15 cellular contexts compared by ENCODE assay signal in the genomic region with DNA sequence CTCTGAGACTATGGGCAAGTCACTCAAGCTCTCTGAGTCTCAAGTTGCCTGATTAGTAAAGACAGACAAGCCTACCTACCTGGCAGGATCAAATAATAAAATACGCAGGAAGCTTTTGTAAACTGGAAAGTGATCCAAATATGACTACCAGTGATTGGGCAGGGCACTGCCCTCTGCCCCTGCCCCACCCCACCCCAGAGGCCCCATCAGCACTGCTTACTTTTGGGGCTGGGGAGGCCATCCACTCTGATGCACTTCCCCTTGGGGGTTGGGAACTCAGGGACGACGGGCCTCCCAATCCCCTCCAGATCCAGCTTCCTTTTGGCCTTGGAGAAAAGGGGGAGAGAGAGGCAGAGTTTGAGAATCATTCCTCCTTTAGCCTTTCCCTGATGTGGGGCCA. TPM values are rescaled to one million over a fixed set of nuclear protein-coding genes. Genes with fewer than 3 reads are reported as not detected.
DNase-seq lines count a peak whose midpoint lies in the region; ATAC-seq and TF ChIP-seq lines count a peak whose summit lies in the region.
"Had no signal": no experiment of that assay in that cellular context is flagged by ENCODE, and none has a peak within 500 bp of the region (broad histone marks: within the 10 kb centered on the region; RNA-seq: fewer than 3 reads in every experiment).

No MANE protein-coding gene starts in this region.

- peak overlapping the region; percentile 94 for H3K4me2 ChIP-seq in BLaER1

- H3K4me1 Mint-ChIP-seq in IgD-negative memory B cell: peaks cover 59 to 65% (median 62%) of the 10 kb centered on the region in 3 donors
- H3K4me1 Mint-ChIP-seq in activated T-helper 1 cell treated with anti-CD3 and anti-CD28 coated beads, Interleukin-12 subunit alpha, Interleukin-12 subunit beta, Interleukin-2, Interleukin-4 antibody, amounts not matched to agents 30 ng/mL and 10 ng/mL and 1 ng/mL, durations not matched to agents 14 hours and 24 hours and 36 hours (ENCODE audit: low read depth): peaks cover 60% of the 10 kb centered on the region

- H4K20me1 ChIP-seq in BLaER1: peaks cover 57% of the 10 kb centered on the region

- H3K27ac Mint-ChIP-seq in IgD-negative memory B cell: peak overlapping the region in 2 of 3 donors; percentile 84 to 87
- peak overlapping the region; percentile 68 for H3K27ac Mint-ChIP-seq in activated T-helper 1 cell treated with anti-CD3 and anti-CD28 coated beads, Interleukin-12 subunit alpha, Interleukin-12 subunit beta, Interleukin-2, Interleukin-4 antibody, amounts not matched to agents 30 ng/mL and 10 ng/mL and 1 ng/mL, durations not matched to agents 14 hours and 24 hours and 36 hours

- H3K36me3 ChIP-seq in BLaER1 (peaks cover 72% of the 10 kb centered on the region), neutrophil (no peaks in the 10 kb centered on the region), brain microvascular endothelial cell (replicated peaks) (no peaks in the 10 kb centered on the region)
- H3K36me3 ChIP-seq: ovary had no signal

- TF ChIP-seq CTCF in neutrophil (IDR thresholded peaks at IDR 0.05) (no peak), brain microvascular endothelial cell (IDR thresholded peaks at IDR 0.05; ENCODE audit: low read depth, low read length, missing control alignments) (no peak)

- peaks cover 89% of the 10 kb centered on the region for H3K4me1 ChIP-seq in BLaER1
- peaks cover 76 to 86% of the 10 kb centered on the region in 2 experiments for H3K4me1 ChIP-seq in neutrophil (ENCODE audit: control insufficient read depth in 1 of 2, insufficient read depth in 1 of 2, low read depth in 1 of 2, low read length in 1 of 2)

- no peak for ATAC-seq in HG03097 (IDR thresholded peaks at IDR 0.05; ENCODE audit: low FRiP score, unreplicated experiment)
- ATAC-seq: body of pancreas, heart right ventricle had no signal

- no peaks in the 10 kb centered on the region for H3K27me3 ChIP-seq in BLaER1
- no peaks in the 10 kb centered on the region for H3K27me3 ChIP-seq in neutrophil
- no peaks in the 10 kb centered on the region for H3K27me3 ChIP-seq in brain microvascular endothelial cell (replicated peaks)
- H3K27me3 ChIP-seq: body of pancreas, ovary had no signal

- in situ Hi-C loops in brain microvascular endothelial cell (cut with HindIII; ENCODE audit: low pct_ligation_motif_present, low sequenced_read_pairs): loop anchor here (25.0 kb wide), 1 partner anchor 112 kb away; the partner anchor contains the start of gene TCEA3

- H3K9me3 ChIP-seq in BLaER1: no peaks in the 10 kb centered on the region
- H3K9me3 ChIP-seq in neutrophil: no peaks in the 10 kb centered on the region
- H3K9me3 ChIP-seq: body of pancreas, heart right ventricle, ovary had no signal

- peak overlapping the region; percentile 99 for H3K9ac ChIP-seq in BLaER1

- H3K27me3 Mint-ChIP-seq in IgD-negative memory B cell: no peaks in the 10 kb centered on the region
- H3K27me3 Mint-ChIP-seq in activated T-helper 1 cell treated with anti-CD3 and anti-CD28 coated beads, Interleukin-12 subunit alpha, Interleukin-12 subunit beta, Interleukin-2, Interleukin-4 antibody, amounts not matched to agents 30 ng/mL and 10 ng/mL and 1 ng/mL, durations not matched to agents 14 hours and 24 hours and 36 hours (ENCODE audit: insufficient read depth): no peaks in the 10 kb centered on the region

- H3K4me3 ChIP-seq in BLaER1 (peak overlapping the region; percentile 52), neutrophil (ENCODE audit: low read depth in 1 of 2, low read length in 1 of 2) (peak overlapping the region; percentile 13 to 34), brain microvascular endothelial cell (ENCODE audit: low read depth, low read length) (no peak overlapping the region)
- H3K4me3 ChIP-seq: body of pancreas, heart right ventricle, ovary had no signal

- no peaks in the 10 kb centered on the region for H3K9me3 Mint-ChIP-seq in IgD-negative memory B cell
- no peaks in the 10 kb centered on the region for H3K9me3 Mint-ChIP-seq in activated T-helper 1 cell treated with anti-CD3 and anti-CD28 coated beads, Interleukin-12 subunit alpha, Interleukin-12 subunit beta, Interleukin-2, Interleukin-4 antibody, amounts not matched to agents 30 ng/mL and 10 ng/mL and 1 ng/mL, durations not matched to agents 14 hours and 24 hours and 36 hours

- intact Hi-C loops in activated T-helper 1 cell treated with anti-CD3 and anti-CD28 coated beads, Interleukin-12 subunit alpha, Interleukin-12 subunit beta, Interleukin-2, Interleukin-4 antibody, amounts not matched to agents 30 ng/mL and 10 ng/mL and 1 ng/mL, durations not matched to agents 14 hours and 24 hours and 36 hours (cut with micrococcal nuclease): loop anchor here (10.0 kb wide), 1 partner anchor 409 kb away; no protein-coding TSS in a partner anchor

- DNase-seq in activated T-helper 1 cell treated with anti-CD3 and anti-CD28 coated beads, Interleukin-12 subunit alpha, Interleukin-12 subunit beta, Interleukin-2, Interleukin-4 antibody, amounts not matched to agents 30 ng/mL and 10 ng/mL and 1 ng/mL, durations not matched to agents 14 hours and 24 hours and 36 hours (ENCODE audit: low spot score): no peak
- no peak for DNase-seq in brain microvascular endothelial cell
- no peak for DNase-seq in occipital lobe (lab: John Stamatoyannopoulos, UW)
- DNase-seq in activated naive CD4-positive, alpha-beta T cell treated with Interleukin-2 at 50 U/mL for 16 hours: no peak
- DNase-seq: activated CD8-positive, alpha-beta memory T cell treated with anti-CD3 and anti-CD28 coated beads for 24 hours; body of pancreas; heart right ventricle; KBM-7; midbrain; ovary; stimulated activated naive CD4-positive, alpha-beta T cell treated with Interleukin-2 at 50 U/mL for 16 hours had no signal

- H3K27ac ChIP-seq in BLaER1 (peak overlapping the region; percentile 100), neutrophil (peak overlapping the region; percentile 92), brain microvascular endothelial cell (no peak overlapping the region)
- H3K27ac ChIP-seq: body of pancreas, ovary had no signal

- H3K36me3 Mint-ChIP-seq in IgD-negative memory B cell: peaks cover 4% of the 10 kb centered on the region
- peaks cover 25% of the 10 kb centered on the region for H3K36me3 Mint-ChIP-seq in activated T-helper 1 cell treated with anti-CD3 and anti-CD28 coated beads, Interleukin-12 subunit alpha, Interleukin-12 subunit beta, Interleukin-2, Interleukin-4 antibody, amounts not matched to agents 30 ng/mL and 10 ng/mL and 1 ng/mL, durations not matched to agents 14 hours and 24 hours and 36 hours (ENCODE audit: low read depth)

- H3K4me3 Mint-ChIP-seq in IgD-negative memory B cell: peak overlapping the region in 3 of 4 donors; percentile 74 to 79 (median 77)
- H3K4me3 Mint-ChIP-seq in activated T-helper 1 cell treated with anti-CD3 and anti-CD28 coated beads, Interleukin-12 subunit alpha, Interleukin-12 subunit beta, Interleukin-2, Interleukin-4 antibody, amounts not matched to agents 30 ng/mL and 10 ng/mL and 1 ng/mL, durations not matched to agents 14 hours and 24 hours and 36 hours: no peak overlapping the region

RNA-seq across cellular contexts. Expression of gene E2F2, which starts 6.9 kb away (rescaled TPM):
- 2.2 TPM for polyA plus RNA-seq in IgD-negative memory B cell
- 32.0 and 33.5 TPM in 2 replicates for total RNA-seq in activated T-helper 1 cell treated with anti-CD3 and anti-CD28 coated beads, Interleukin-12 subunit alpha, Interleukin-12 subunit beta, Interleukin-2, Interleukin-4 antibody, amounts not matched to agents 30 ng/mL and 10 ng/mL and 1 ng/mL, durations not matched to agents 14 hours and 24 hours and 36 hours
- total RNA-seq in occipital lobe: 0.78 TPM

RNA-seq across cellular contexts. Expression of gene ID3, which starts 35.1 kb away (rescaled TPM):
- 74.0 TPM for polyA plus RNA-seq in IgD-negative memory B cell
- total RNA-seq in activated T-helper 1 cell treated with anti-CD3 and anti-CD28 coated beads, Interleukin-12 subunit alpha, Interleukin-12 subunit beta, Interleukin-2, Interleukin-4 antibody, amounts not matched to agents 30 ng/mL and 10 ng/mL and 1 ng/mL, durations not matched to agents 14 hours and 24 hours and 36 hours: 20.8 and 22.9 TPM in 2 replicates
- 30.3 TPM for total RNA-seq in occipital lobe

RNA-seq across cellular contexts. Expression of gene ASAP3, which starts 40.2 kb away (rescaled TPM):
- polyA plus RNA-seq in IgD-negative memory B cell: 0.66 TPM
- not detected in 2 replicates for total RNA-seq in activated T-helper 1 cell treated with anti-CD3 and anti-CD28 coated beads, Interleukin-12 subunit alpha, Interleukin-12 subunit beta, Interleukin-2, Interleukin-4 antibody, amounts not matched to agents 30 ng/mL and 10 ng/mL and 1 ng/mL, durations not matched to agents 14 hours and 24 hours and 36 hours
- 10.0 TPM for total RNA-seq in occipital lobe

Comparison
In these comparisons a context has a peak if more than half of its experiments do, and no peak if none do; other contexts are left out.
1. RNA of gene E2F2, which starts 6.9 kb away (total RNA-seq): 32.0 to 33.5 TPM in activated T-helper 1 cell treated with anti-CD3 and anti-CD28 coated beads, Interleukin-12 subunit alpha, Interleukin-12 subunit beta, Interleukin-2, Interleukin-4 antibody, amounts not matched to agents 30 ng/mL and 10 ng/mL and 1 ng/mL, durations not matched to agents 14 hours and 24 hours and 36 hours; 0.78 TPM in occipital lobe (single experiment); every median in the first group is over 10 times any median in the second.
2. RNA of gene ASAP3, which starts 40.2 kb away (total RNA-seq): 10.0 TPM in occipital lobe (single experiment); not detected in activated T-helper 1 cell treated with anti-CD3 and anti-CD28 coated beads, Interleukin-12 subunit alpha, Interleukin-12 subunit beta, Interleukin-2, Interleukin-4 antibody, amounts not matched to agents 30 ng/mL and 10 ng/mL and 1 ng/mL, durations not matched to agents 14 hours and 24 hours and 36 hours; every median in the first group is over 10 times any median in the second.